ENCODE assay signal across 2 cellular contexts in genomic region chr2:26336719-26337118, GRCh38.
TF ChIP-seq lines count a peak whose summit lies in the region.

No MANE protein-coding gene starts in this region.

TF ChIP-seq in HEK293T, 16 proteins besides CTCF, POLR2A, EP300 and RAD21:
- TF ChIP-seq ZNF384 (IDR thresholded peaks at IDR 0.05) = 0 out of 2 replicates have a peak, but pooled peaks have one; percentile 12
- TF ChIP-seq FOXK2 (IDR thresholded peaks at IDR 0.05) = no peak

TF ChIP-seq in K562, 482 proteins besides CTCF, POLR2A, EP300 and RAD21:
- TF ChIP-seq ZBTB40 (IDR thresholded peaks at IDR 0.05) (0 out of 2 replicates have a peak, but pooled peaks have one; percentile 1), ZBTB40 (CRISPR knock-in tag; IDR thresholded peaks at IDR 0.05) (no peak), CCAR2 (IDR thresholded peaks at IDR 0.05; ENCODE audit: low read depth, low read length) (no peak), ZNF12 (CRISPR knock-in tag; IDR thresholded peaks at IDR 0.05) (no peak), FOXA1 (IDR thresholded peaks at IDR 0.05; ENCODE audit: borderline replicate concordance) (no peak)
